ENCODE assay signal across 19 cellular contexts in the genomic region with DNA sequence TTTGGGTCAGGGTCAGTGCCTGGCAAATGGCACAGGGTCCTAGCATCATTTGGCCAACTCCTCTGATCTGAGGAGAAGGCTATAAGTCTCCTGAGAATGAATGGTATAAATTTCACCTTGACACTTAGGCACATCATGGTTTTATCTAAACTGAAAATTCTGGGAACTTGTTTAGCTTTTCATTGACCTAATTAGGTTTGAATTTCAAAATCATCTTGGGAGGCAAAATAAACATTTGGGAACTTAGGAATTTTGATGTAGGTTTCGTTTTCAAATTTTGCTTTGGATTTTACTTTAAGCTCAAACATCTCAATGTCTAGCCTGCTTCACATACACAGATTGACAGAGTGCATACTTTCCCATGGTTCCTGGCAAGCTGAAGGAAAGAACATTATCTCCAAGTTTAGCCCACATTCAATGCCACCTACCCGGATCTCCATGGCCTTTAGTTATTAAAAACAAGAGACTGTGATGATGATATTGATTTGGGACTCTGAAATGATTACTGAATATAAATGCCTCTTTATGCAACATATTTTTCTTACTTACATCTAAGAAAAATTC. TPM values are rescaled to one million over a fixed set of nuclear protein-coding genes. Genes with fewer than 3 reads are reported as not detected.
DNase-seq lines count a peak whose midpoint lies in the region; ATAC-seq, FAIRE-seq and TF ChIP-seq lines count a peak whose summit lies in the region.
"Had no signal": no experiment of that assay in that cellular context is flagged by ENCODE, and none has a peak within 500 bp of the region (broad histone marks: within the 10 kb centered on the region; RNA-seq: fewer than 3 reads in every experiment).

No MANE protein-coding gene starts in this region.

- H3K4me3 Mint-ChIP-seq in T-helper 2 cell treated with Interferon-gamma antibody and Interleukin-4, amounts not matched to agents 5 μg/mL and 100 μg/mL, for 36 hours, result no peak overlapping the region
- H3K4me3 Mint-ChIP-seq: CD4-positive, alpha-beta T cell had no signal

- no peaks in the 10 kb centered on the region for H3K79me2 ChIP-seq in OCI-LY3 (ENCODE audit: low read length)
- no peaks in the 10 kb centered on the region for H3K79me2 ChIP-seq in smooth muscle cell (ENCODE audit: low read depth)

- no peaks in the 10 kb centered on the region for H4K20me1 ChIP-seq in OCI-LY3 (ENCODE audit: insufficient read depth, low read length)
- no peaks in the 10 kb centered on the region for H4K20me1 ChIP-seq in smooth muscle cell (ENCODE audit: low read depth)

- peaks cover 40% of the 10 kb centered on the region for H3K4me1 ChIP-seq in OCI-LY3 (ENCODE audit: low read length)
- H3K4me1 ChIP-seq in pancreas, result peaks cover 0 to 15% (median 11%) of the 10 kb centered on the region in 3 donors
- peaks cover 11% of the 10 kb centered on the region for H3K4me1 ChIP-seq in smooth muscle cell (ENCODE audit: low read depth)
- H3K4me1 ChIP-seq: A549 had no signal

- H3K36me3 ChIP-seq in OCI-LY3 (replicated peaks; ENCODE audit: low read depth, low read length) (no peaks in the 10 kb centered on the region), pancreas (no peaks in the 10 kb centered on the region), smooth muscle cell (ENCODE audit: low read depth) (no peaks in the 10 kb centered on the region)
- H3K36me3 ChIP-seq: MG63, SJCRH30 had no signal

- intact Hi-C loops in pancreas (cut with DNase I), result no loop called here

- ATAC-seq in pancreas, result peak in 2 of 4 donors; percentile 69
- no peak for ATAC-seq in HG02852 (IDR thresholded peaks at IDR 0.05; ENCODE audit: unreplicated experiment)
- ATAC-seq: A549 had no signal

- no peak overlapping the region for H3K27ac Mint-ChIP-seq in T-helper 2 cell treated with Interferon-gamma antibody and Interleukin-4, amounts not matched to agents 5 μg/mL and 100 μg/mL, for 36 hours
- H3K27ac Mint-ChIP-seq: CD4-positive, alpha-beta T cell had no signal

- DNase-seq in EH (ENCODE audit: low read depth) (peak; percentile 40), fibroblast of gingiva (ENCODE audit: low read depth) (peak; percentile 21), pancreas (no peak), smooth muscle cell (lab: John Stamatoyannopoulos, UW; ENCODE audit: unreplicated experiment) (no peak), NCI-H1694 treated with DMSO at 0.1 percent for 48 hours (lab: John Stamatoyannopoulos, UW) (no peak)
- no peak for DNase-seq in T-helper 2 cell treated with Interferon-gamma antibody and Interleukin-4, amounts not matched to agents 5 μg/mL and 100 μg/mL, for 36 hours (ENCODE audit: low spot score)
- DNase-seq: Calu3; CD4-positive, alpha-beta T cell; DMS79; GDM1; MG63; NCI-H2029 treated with DMSO at 0.1 percent for 48 hours; NCI-H510A; RPMI8226; SJCRH30 had no signal

- no peak for FAIRE-seq in pancreas (lab: Jason Lieb, UNC)
- FAIRE-seq: A549, H54 had no signal

- H3K4me3 ChIP-seq in OCI-LY3 (ENCODE audit: low read length) (no peak overlapping the region), pancreas (no peak overlapping the region), smooth muscle cell (no peak overlapping the region)
- H3K4me3 ChIP-seq: A549, MG63, SJCRH30 had no signal

- no peak overlapping the region for H2AFZ ChIP-seq in OCI-LY3 (ENCODE audit: low read depth, low read length)
- no peak overlapping the region for H2AFZ ChIP-seq in smooth muscle cell (ENCODE audit: low read depth)

- H3K36me3 Mint-ChIP-seq in T-helper 2 cell treated with Interferon-gamma antibody and Interleukin-4, amounts not matched to agents 5 μg/mL and 100 μg/mL, for 36 hours (ENCODE audit: low read depth), result no peaks in the 10 kb centered on the region

- TF ChIP-seq CTCF in OCI-LY3 (IDR thresholded peaks at IDR 0.05; ENCODE audit: low read depth, low read length), result no peak
- TF ChIP-seq CTCF in pancreas (IDR thresholded peaks at IDR 0.05), result no peak
- TF ChIP-seq CTCF in smooth muscle cell (IDR thresholded peaks at IDR 0.05; ENCODE audit: borderline replicate concordance, insufficient read depth, poor library complexity, severe bottlenecking), result no peak

- WGBS in pancreas, 2 donors, result 18 to 26% methylated on average over 2 of the region's 2 CpGs
- 82% methylated on average over 2 of the region's 2 CpGs for whole genome bisulfite sequencing in smooth muscle cell (ENCODE audit: low lambda C conversion rate)

- 0 out of 2 replicates have a peak overlapping the region, but pooled peaks have one; percentile 0 for H3K4me2 ChIP-seq in OCI-LY3 (ENCODE audit: low read length)
- no peak overlapping the region for H3K4me2 ChIP-seq in smooth muscle cell
- H3K4me2 ChIP-seq: A549 had no signal

- no peaks in the 10 kb centered on the region for H3K9me3 ChIP-seq in OCI-LY3 (ENCODE audit: insufficient read depth, low read length)
- no peaks in the 10 kb centered on the region for H3K9me3 ChIP-seq in pancreas
- no peaks in the 10 kb centered on the region for H3K9me3 ChIP-seq in smooth muscle cell (replicated peaks; ENCODE audit: low read depth)
- H3K9me3 ChIP-seq: A549, MG63, SJCRH30 had no signal

- no peaks in the 10 kb centered on the region for H3K9me3 Mint-ChIP-seq in T-helper 2 cell treated with Interferon-gamma antibody and Interleukin-4, amounts not matched to agents 5 μg/mL and 100 μg/mL, for 36 hours
- H3K9me3 Mint-ChIP-seq: CD4-positive, alpha-beta T cell had no signal

- H3K27ac ChIP-seq in OCI-LY3 (ENCODE audit: low read length) (no peak overlapping the region), pancreas (peak overlapping the region; percentile 13 to 58 (median 38)), smooth muscle cell (ENCODE audit: low read depth) (no peak overlapping the region)
- H3K27ac ChIP-seq: A549, SJCRH30 had no signal

- H3K27me3 Mint-ChIP-seq in T-helper 2 cell treated with Interferon-gamma antibody and Interleukin-4, amounts not matched to agents 5 μg/mL and 100 μg/mL, for 36 hours (ENCODE audit: low read depth), result peaks cover 4% of the 10 kb centered on the region
- H3K27me3 Mint-ChIP-seq: CD4-positive, alpha-beta T cell had no signal

- no peak overlapping the region for H3K9ac ChIP-seq in OCI-LY3 (ENCODE audit: low read length)
- H3K9ac ChIP-seq in smooth muscle cell (ENCODE audit: low read depth), result no peak overlapping the region

- H3K27me3 ChIP-seq in OCI-LY3 (ENCODE audit: low read depth, low read length) (no peaks in the 10 kb centered on the region), pancreas (no peaks in the 10 kb centered on the region), smooth muscle cell (ENCODE audit: low read depth) (no peaks in the 10 kb centered on the region)
- H3K27me3 ChIP-seq: MG63, SJCRH30 had no signal

- peaks cover 2% of the 10 kb centered on the region for H3K4me1 Mint-ChIP-seq in T-helper 2 cell treated with Interferon-gamma antibody and Interleukin-4, amounts not matched to agents 5 μg/mL and 100 μg/mL, for 36 hours (ENCODE audit: low read depth)

- no peaks in the 10 kb centered on the region for H3F3A ChIP-seq in smooth muscle cell (ENCODE audit: low read depth)

RNA-seq across cellular contexts. Expression of a gene that starts 44.5 kb away (rescaled TPM):
- total RNA-seq in pancreas, result 10 to 100 TPM in 4 of 6 donors, 1 to 10 TPM in 2; 4.7 to 16.8 (median 12.1) TPM
- 10 to 100 TPM; 14.3 to 18.2 TPM for polyA plus RNA-seq in pancreas
- total RNA-seq in smooth muscle cell, result 0.40 and 0.54 TPM in 2 replicates
- polyA plus RNA-seq in smooth muscle cell, result 0.20 and 0.87 TPM in 2 replicates

Comparison
In these comparisons a context has a peak if more than half of its experiments do, and no peak if none do; other contexts are left out.
1. DNase-seq: peak in EH (single experiment) and fibroblast of gingiva (single experiment); none in pancreas (0 of 6), smooth muscle cell (single experiment), NCI-H1694 treated with DMSO at 0.1 percent for 48 hours (single experiment) and T-helper 2 cell treated with Interferon-gamma antibody and Interleukin-4, amounts not matched to agents 5 μg/mL and 100 μg/mL, for 36 hours (single experiment).
2. H3K27ac ChIP-seq: peak in pancreas (4 of 4); none in OCI-LY3 (single experiment) and smooth muscle cell (single experiment).